Comparison of ENCODE assay signal across 15 cellular contexts in the genomic region with DNA sequence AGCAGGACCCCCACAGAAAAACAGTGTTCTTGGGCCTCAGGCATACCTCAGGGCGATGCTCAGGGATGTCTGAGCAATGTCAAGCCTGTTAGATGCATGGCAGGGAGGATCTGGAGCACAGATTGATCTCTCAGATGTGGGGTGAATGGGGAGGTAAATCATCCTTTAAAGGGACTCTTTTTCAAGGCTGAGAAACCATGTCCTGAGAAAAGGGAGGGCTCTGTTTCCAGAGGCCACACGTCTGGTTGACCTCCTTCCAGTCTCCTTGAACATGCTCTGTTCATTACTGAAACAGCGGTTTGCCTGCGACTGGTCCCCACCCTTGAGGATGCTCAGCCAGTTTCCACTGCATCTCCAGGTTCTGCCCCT.
A peak's percentile ranks its signal among the peaks of the same experiment; 100 is the strongest.
DNase-seq lines count a peak whose midpoint lies in the region; ATAC-seq and TF ChIP-seq lines count a peak whose summit lies in the region.
"Had no signal": no experiment of that assay in that cellular context is flagged by ENCODE, and none has a peak within 500 bp of the region (broad histone marks: within the 10 kb centered on the region; RNA-seq: fewer than 3 reads in every experiment).

No MANE protein-coding gene starts in this region.

- intact Hi-C loops in natural killer cell (cut with micrococcal nuclease), result loop anchor here (5.0 kb wide), 2 partner anchors 35 to 1015 kb away; a partner anchor contains a TSS
- intact Hi-C loops in vagina (cut with DNase I), result loop anchor here (10.0 kb wide), 1 partner anchor 143 kb away; no protein-coding TSS in a partner anchor

- peak overlapping the region; percentile 88 for H3K27ac Mint-ChIP-seq in activated naive CD8-positive, alpha-beta T cell treated with anti-CD3 and anti-CD28 coated beads, Interleukin-2, amount 10 ng/mL, durations not matched to agents 7 days and 5 days
- H3K27ac Mint-ChIP-seq in activated naive CD8-positive, alpha-beta T cell treated with anti-CD3 and anti-CD28 coated beads, Interleukin-2, amount 50 U/mL, for 24 hours, result no peak overlapping the region
- peak overlapping the region; percentile 76 for H3K27ac Mint-ChIP-seq in central memory CD8-positive, alpha-beta T cell (ENCODE audit: low read depth)
- H3K27ac Mint-ChIP-seq in natural killer cell, result peak overlapping the region; percentile 94 to 96

- no peak for DNase-seq in activated naive CD8-positive, alpha-beta T cell treated with anti-CD3 and anti-CD28 coated beads, Interleukin-2, amount 10 ng/mL, durations not matched to agents 7 days and 5 days
- no peak for DNase-seq in activated naive CD8-positive, alpha-beta T cell treated with anti-CD3 and anti-CD28 coated beads, Interleukin-2, amount 50 U/mL, for 24 hours
- no peak for DNase-seq in central memory CD8-positive, alpha-beta T cell (ENCODE audit: low spot score in 2 of 2)
- no peak for DNase-seq in natural killer cell
- no peak for DNase-seq in vagina (ENCODE audit: extremely low spot score in 2 of 2)
- no peak for DNase-seq in GM10248 (ENCODE audit: extremely low spot score)
- DNase-seq in globus pallidus (ENCODE audit: low spot score), result no peak
- no peak for DNase-seq in stimulated activated CD4-positive, alpha-beta T cell treated with anti-CD3 and anti-CD28 coated beads, Interleukin-12 subunit alpha, Interleukin-12 subunit beta, amount 100 ng/mL, for 4 hours
- DNase-seq: activated CD4-positive, CD25-positive, alpha-beta regulatory T cell treated with anti-CD3 and anti-CD28 coated beads, Interleukin-2, amount 50 U/mL, for 72 hours; DMS53; heart left ventricle; Karpas-422; left ventricle myocardium inferior; NCI-H187; NCI-H82 had no signal

- H3K27me3 ChIP-seq in vagina, result no peaks in the 10 kb centered on the region
- H3K27me3 ChIP-seq: heart left ventricle had no signal

- POLR2A ChIA-PET in activated naive CD8-positive, alpha-beta T cell treated with anti-CD3 and anti-CD28 coated beads, Interleukin-2, amount 10 ng/mL, durations not matched to agents 7 days and 5 days (lab: Charles Lee), result no interaction called here
- POLR2A ChIA-PET in GM10248 (lab: Yijun Ruan, JAX), result no interaction called here

- no peak overlapping the region for H3K4me3 Mint-ChIP-seq in activated naive CD8-positive, alpha-beta T cell treated with anti-CD3 and anti-CD28 coated beads, Interleukin-2, amount 10 ng/mL, durations not matched to agents 7 days and 5 days
- no peak overlapping the region for H3K4me3 Mint-ChIP-seq in activated naive CD8-positive, alpha-beta T cell treated with anti-CD3 and anti-CD28 coated beads, Interleukin-2, amount 50 U/mL, for 24 hours
- H3K4me3 Mint-ChIP-seq in central memory CD8-positive, alpha-beta T cell, result no peak overlapping the region
- H3K4me3 Mint-ChIP-seq in natural killer cell, result peak overlapping the region; percentile 79

- H3K27ac ChIP-seq in vagina, result peak overlapping the region; percentile 77
- H3K27ac ChIP-seq: left ventricle myocardium inferior had no signal

- H3K4me1 ChIP-seq in vagina, result peaks cover 57% of the 10 kb centered on the region

- ATAC-seq in activated naive CD8-positive, alpha-beta T cell treated with anti-CD3 and anti-CD28 coated beads, Interleukin-2, amount 10 ng/mL, durations not matched to agents 7 days and 5 days (ENCODE audit: low read depth), result no peak
- ATAC-seq in activated naive CD8-positive, alpha-beta T cell treated with anti-CD3 and anti-CD28 coated beads, Interleukin-2, amount 50 U/mL, for 24 hours, result no peak
- ATAC-seq in central memory CD8-positive, alpha-beta T cell (replicated peaks; ENCODE audit: extremely low read depth, poor library complexity, severe bottlenecking), result no peak
- no peak for ATAC-seq in natural killer cell
- ATAC-seq: heart left ventricle had no signal

- peaks cover 9% of the 10 kb centered on the region for H3K27me3 Mint-ChIP-seq in activated naive CD8-positive, alpha-beta T cell treated with anti-CD3 and anti-CD28 coated beads, Interleukin-2, amount 10 ng/mL, durations not matched to agents 7 days and 5 days
- H3K27me3 Mint-ChIP-seq in activated naive CD8-positive, alpha-beta T cell treated with anti-CD3 and anti-CD28 coated beads, Interleukin-2, amount 50 U/mL, for 24 hours, result peaks cover 3% of the 10 kb centered on the region
- H3K27me3 Mint-ChIP-seq in central memory CD8-positive, alpha-beta T cell, result no peaks in the 10 kb centered on the region
- H3K27me3 Mint-ChIP-seq in natural killer cell (ENCODE audit: low read depth in 2 of 2), result no peaks in the 10 kb centered on the region

- H3K36me3 Mint-ChIP-seq in activated naive CD8-positive, alpha-beta T cell treated with anti-CD3 and anti-CD28 coated beads, Interleukin-2, amount 10 ng/mL, durations not matched to agents 7 days and 5 days, result peaks cover 4% of the 10 kb centered on the region
- peaks cover 5% of the 10 kb centered on the region for H3K36me3 Mint-ChIP-seq in activated naive CD8-positive, alpha-beta T cell treated with anti-CD3 and anti-CD28 coated beads, Interleukin-2, amount 50 U/mL, for 24 hours (ENCODE audit: low read depth)
- H3K36me3 Mint-ChIP-seq in central memory CD8-positive, alpha-beta T cell (ENCODE audit: insufficient read depth), result peaks cover 8% of the 10 kb centered on the region
- H3K36me3 Mint-ChIP-seq in natural killer cell, result no peaks in the 10 kb centered on the region

- CTCF ChIA-PET in GM10248 (lab: Yijun Ruan, JAX), result no interaction called here

- H3K36me3 ChIP-seq in vagina, result no peaks in the 10 kb centered on the region
- H3K36me3 ChIP-seq: heart left ventricle, left ventricle myocardium inferior had no signal

- H3K4me3 ChIP-seq in vagina, result no peak overlapping the region
- H3K4me3 ChIP-seq: heart left ventricle, left ventricle myocardium inferior had no signal

- TF ChIP-seq POLR2A in vagina (IDR thresholded peaks at IDR 0.05), result no peak

- no peaks in the 10 kb centered on the region for H3K9me3 Mint-ChIP-seq in activated naive CD8-positive, alpha-beta T cell treated with anti-CD3 and anti-CD28 coated beads, Interleukin-2, amount 10 ng/mL, durations not matched to agents 7 days and 5 days
- H3K9me3 Mint-ChIP-seq in activated naive CD8-positive, alpha-beta T cell treated with anti-CD3 and anti-CD28 coated beads, Interleukin-2, amount 50 U/mL, for 24 hours, result peaks cover 4% of the 10 kb centered on the region
- peaks cover 6% of the 10 kb centered on the region for H3K9me3 Mint-ChIP-seq in central memory CD8-positive, alpha-beta T cell
- no peaks in the 10 kb centered on the region for H3K9me3 Mint-ChIP-seq in natural killer cell

- TF ChIP-seq CTCF in natural killer cell (IDR thresholded peaks at IDR 0.05), result no peak
- TF ChIP-seq CTCF in vagina (IDR thresholded peaks at IDR 0.05), result no peak
- no peak for TF ChIP-seq CTCF in GM10248 (IDR thresholded peaks at IDR 0.05; ENCODE audit: control extremely low read depth, extremely low read depth, low read depth, missing control alignments)

- H3K9me3 ChIP-seq in vagina, result no peaks in the 10 kb centered on the region

- H3K4me1 Mint-ChIP-seq in activated naive CD8-positive, alpha-beta T cell treated with anti-CD3 and anti-CD28 coated beads, Interleukin-2, amount 10 ng/mL, durations not matched to agents 7 days and 5 days, result peaks cover 37% of the 10 kb centered on the region
- H3K4me1 Mint-ChIP-seq in activated naive CD8-positive, alpha-beta T cell treated with anti-CD3 and anti-CD28 coated beads, Interleukin-2, amount 50 U/mL, for 24 hours, result peaks cover 44% of the 10 kb centered on the region
- H3K4me1 Mint-ChIP-seq in central memory CD8-positive, alpha-beta T cell, result peaks cover 51% of the 10 kb centered on the region
- H3K4me1 Mint-ChIP-seq in natural killer cell, result peaks cover 51 to 55% of the 10 kb centered on the region in 2 donors
